ENCODE assay signal across 27 cellular contexts in the genomic region with DNA sequence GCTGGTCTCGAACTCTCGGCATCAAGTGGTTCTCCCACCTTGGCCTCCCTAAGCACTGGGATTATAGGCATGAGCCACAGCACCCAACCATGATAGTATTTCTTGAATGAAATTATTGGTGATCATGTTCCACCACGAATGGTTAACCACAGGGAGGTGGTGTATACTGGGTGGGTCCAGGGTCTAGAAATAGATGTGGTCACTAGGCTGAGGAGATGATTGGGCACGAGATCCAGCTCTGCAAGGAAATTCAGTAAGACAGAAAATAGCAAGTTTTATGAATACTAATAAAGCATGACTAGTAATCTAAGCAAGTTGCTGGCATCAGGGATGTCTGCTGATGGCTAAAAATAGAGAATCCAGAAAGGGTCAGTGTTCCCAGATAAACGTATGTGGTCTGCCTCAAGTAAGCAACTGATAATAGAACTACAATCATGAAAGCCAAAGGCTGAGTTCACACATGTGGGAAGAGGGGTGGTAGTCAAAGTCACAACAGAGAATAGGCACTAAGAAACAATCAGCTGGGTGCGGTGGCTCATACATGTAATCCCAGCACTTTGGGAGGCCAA.
"Had no signal": no experiment of that assay in that cellular context is flagged by ENCODE, and none has a peak within 500 bp of the region (broad histone marks: within the 10 kb centered on the region; RNA-seq: fewer than 3 reads in every experiment).

No MANE protein-coding gene starts in this region.

- ATAC-seq: activated T-cell treated with anti-CD3 and anti-CD28 coated beads, Interleukin-2, amount 50 U/mL, for 4 hours; T-helper 17 cell had no signal

- H3K4me1 Mint-ChIP-seq: activated CD4-positive, alpha-beta T cell treated with anti-CD3 and anti-CD28 coated beads, Interleukin-2, amount 10 ng/mL, durations not matched to agents 7 days and 5 days had no signal

- H3K4me3 ChIP-seq: cardiac muscle cell, Peyer's patch had no signal

- H3K36me3 ChIP-seq: brain microvascular endothelial cell, cardiac muscle cell, Peyer's patch had no signal

- H3K4me3 Mint-ChIP-seq: activated CD4-positive, alpha-beta memory T cell treated with anti-CD3 and anti-CD28 coated beads for 36 hours; activated CD4-positive, alpha-beta T cell treated with anti-CD3 and anti-CD28 coated beads, Interleukin-2, amount 10 ng/mL, durations not matched to agents 7 days and 5 days; activated naive CD4-positive, alpha-beta T cell treated with anti-CD3 and anti-CD28 coated beads for 36 hours; activated naive CD8-positive, alpha-beta T cell; activated T-cell treated with anti-CD3 and anti-CD28 coated beads, Interleukin-2, amount 50 U/mL, for 4 hours; T-helper 17 cell had no signal

- H3K4me1 ChIP-seq: Peyer's patch had no signal

- H3K36me3 Mint-ChIP-seq: activated CD4-positive, alpha-beta memory T cell treated with anti-CD3 and anti-CD28 coated beads for 36 hours had no signal

- H3K27ac ChIP-seq: brain microvascular endothelial cell, cardiac muscle cell, Peyer's patch, RWPE1, VCaP had no signal

- H3K27ac Mint-ChIP-seq: activated CD4-positive, alpha-beta memory T cell treated with anti-CD3 and anti-CD28 coated beads for 36 hours; activated CD4-positive, alpha-beta T cell treated with anti-CD3 and anti-CD28 coated beads, Interleukin-2, amount 10 ng/mL, durations not matched to agents 7 days and 5 days; activated naive CD4-positive, alpha-beta T cell treated with anti-CD3 and anti-CD28 coated beads for 36 hours; activated naive CD8-positive, alpha-beta T cell; T-helper 17 cell had no signal

- FAIRE-seq: TTC549 had no signal

- H3K9me3 ChIP-seq: Peyer's patch had no signal

- H3K27me3 ChIP-seq: brain microvascular endothelial cell, cardiac muscle cell, Peyer's patch had no signal

- H3K9me3 Mint-ChIP-seq: activated CD4-positive, alpha-beta memory T cell treated with anti-CD3 and anti-CD28 coated beads for 36 hours; activated CD4-positive, alpha-beta T cell treated with anti-CD3 and anti-CD28 coated beads, Interleukin-2, amount 10 ng/mL, durations not matched to agents 7 days and 5 days; activated T-cell treated with anti-CD3 and anti-CD28 coated beads, Interleukin-2, amount 50 U/mL, for 4 hours had no signal

- DNase-seq: activated CD4-positive, alpha-beta memory T cell treated with anti-CD3 and anti-CD28 coated beads for 36 hours; activated CD4-positive, alpha-beta T cell treated with anti-CD3 and anti-CD28 coated beads, Interleukin-2, amount 10 ng/mL, durations not matched to agents 7 days and 5 days; activated CD4-positive, CD25-positive, alpha-beta regulatory T cell; activated CD8-positive, alpha-beta memory T cell treated with anti-CD3 and anti-CD28 coated beads for 24 hours; activated gamma-delta T cell; activated naive CD4-positive, alpha-beta T cell treated with anti-CD3 and anti-CD28 coated beads for 36 hours; activated T-cell treated with anti-CD3 and anti-CD28 coated beads, Interleukin-2, amount 50 U/mL, for 4 hours; brain microvascular endothelial cell; IMR-90; KBM-7; NCI-H1092; NCI-H1417; NCI-H2029; NCI-H2107; NCI-H2171 treated with DMSO at 0.1 percent for 48 hours; NCI-H226; NCI-H526; NCI-H774; Peyer's patch; SHP77 treated with DMSO at 0.1 percent for 48 hours; T-helper 17 cell; T-helper 9 cell had no signal
